ENCODE assay signal across 8 cellular contexts in genomic region chr12:70243510-70244331, GRCh38. TPM values are rescaled to one million over a fixed set of nuclear protein-coding genes. Genes with fewer than 3 reads are reported as not detected.
DNase-seq lines count a peak whose midpoint lies in the region; ATAC-seq and TF ChIP-seq lines count a peak whose summit lies in the region.

No MANE protein-coding gene starts in this region.

- H3K4me3 ChIP-seq in DOHH2 (ENCODE audit: low read length) (peak overlapping the region; percentile 99), RWPE2 (ENCODE audit: severe bottlenecking) (peak overlapping the region; percentile 57), gastroesophageal sphincter (peak overlapping the region; percentile 91 to 96)

- peak overlapping the region; percentile 92 for H3K27ac ChIP-seq in DOHH2 (ENCODE audit: low read depth, low read length)
- H3K27ac ChIP-seq in RWPE2 (ENCODE audit: poor library complexity, severe bottlenecking), result peak overlapping the region; percentile 94
- peak overlapping the region; percentile 94 to 97 (median 96) for H3K27ac ChIP-seq in gastroesophageal sphincter
- peak overlapping the region; percentile 86 for H3K27ac ChIP-seq in temporal lobe (ENCODE audit: low read depth, low read length)

- peaks cover 3% of the 10 kb centered on the region; the same call in 1 of the 2 replicates for H3F3A ChIP-seq in DOHH2 (ENCODE audit: control insufficient read depth, insufficient read depth)

- DNase-seq in HuH-7.5 (ENCODE audit: low spot score), result peak; percentile 68
- DNase-seq in RWPE2 (ENCODE audit: low spot score), result peak; percentile 55
- peak; percentile 34 to 73 (median 57) for DNase-seq in activated naive CD4-positive, alpha-beta T cell (lab: John Stamatoyannopoulos, UW)
- peak; percentile 72 for DNase-seq in occipital lobe (lab: John Stamatoyannopoulos, UW)

- H3K79me2 ChIP-seq in DOHH2 (ENCODE audit: control insufficient read depth, low read length), result peaks cover 98% of the 10 kb centered on the region

- no peak for TF ChIP-seq POLR2A in gastroesophageal sphincter (IDR thresholded peaks at IDR 0.05)

- ATAC-seq in GM21529 (IDR thresholded peaks at IDR 0.05; ENCODE audit: unreplicated experiment) (peak; percentile 58), RWPE2 (ENCODE audit: low read depth) (peak; percentile 63), gastroesophageal sphincter (peak; percentile 88)

- peaks cover 6% of the 10 kb centered on the region; the same call in 1 of the 2 replicates for H4K20me1 ChIP-seq in DOHH2 (ENCODE audit: control insufficient read depth, insufficient read depth, low read depth, low read length)

- H3K36me3 ChIP-seq in DOHH2 (ENCODE audit: control insufficient read depth, low read length) (peaks cover 95% of the 10 kb centered on the region), RWPE2 (ENCODE audit: low read depth) (peaks cover 57% of the 10 kb centered on the region), gastroesophageal sphincter (peaks cover 0 to 20% of the 10 kb centered on the region in 2 donors)

- H3K27me3 ChIP-seq in DOHH2 (ENCODE audit: control insufficient read depth, low read length) (no peaks in the 10 kb centered on the region), RWPE2 (ENCODE audit: insufficient read depth, poor library complexity, severe bottlenecking) (no peaks in the 10 kb centered on the region), gastroesophageal sphincter (no peaks in the 10 kb centered on the region)

- H3K9me3 ChIP-seq in DOHH2 (ENCODE audit: control insufficient read depth, insufficient read depth, low read length) (no peaks in the 10 kb centered on the region; the same call in 1 of the 2 replicates), RWPE2 (ENCODE audit: severe bottlenecking) (no peaks in the 10 kb centered on the region), gastroesophageal sphincter (no peaks in the 10 kb centered on the region)

- peaks cover 63% of the 10 kb centered on the region for H3K4me1 ChIP-seq in DOHH2 (ENCODE audit: control insufficient read depth, low read length)
- H3K4me1 ChIP-seq in RWPE2 (ENCODE audit: insufficient read depth, poor library complexity, severe bottlenecking), result peaks cover 35% of the 10 kb centered on the region
- H3K4me1 ChIP-seq in gastroesophageal sphincter, result peaks cover 7 to 65% (median 32%) of the 10 kb centered on the region in 3 donors

- H3K4me2 ChIP-seq in DOHH2 (ENCODE audit: low read length), result peak overlapping the region; percentile 81

- TF ChIP-seq CTCF in DOHH2 (IDR thresholded peaks at IDR 0.05; ENCODE audit: low read depth, low read length, poor library complexity, severe bottlenecking), result no peak
- TF ChIP-seq CTCF in RWPE2 (IDR thresholded peaks at IDR 0.05; ENCODE audit: poor library complexity, severe bottlenecking), result no peak
- no peak for TF ChIP-seq CTCF in gastroesophageal sphincter (IDR thresholded peaks at IDR 0.05)

- TF ChIP-seq EP300 in gastroesophageal sphincter (IDR thresholded peaks at IDR 0.05), result no peak

- 0% methylated on average over 14 to 29 of the region's 69 CpGs for WGBS in gastroesophageal sphincter (ENCODE audit: low coverage in 1 of 2), 2 donors

- no peaks in the 10 kb centered on the region for H3K9me2 ChIP-seq in DOHH2 (replicated peaks; ENCODE audit: control insufficient read depth, low read length)

RNA-seq across cellular contexts. Expression of gene CNOT2, which starts 0.5 kb away (rescaled TPM):
- 100 to 1,000 TPM in 2 of 4 donors, 10 to 100 TPM in 2; 71.9 to 125 (median 101) TPM for total RNA-seq in gastroesophageal sphincter
- total RNA-seq in occipital lobe, result 248 TPM
- total RNA-seq in temporal lobe, result 168 TPM

Comparison
In these comparisons a context has a peak if more than half of its experiments do, and no peak if none do; other contexts are left out.
1. Peak in every context shown above with its lines: DNase-seq, ATAC-seq, H3K4me3 ChIP-seq and H3K27ac ChIP-seq.